ENCODE assay signal across 9 cellular contexts in the genomic region with DNA sequence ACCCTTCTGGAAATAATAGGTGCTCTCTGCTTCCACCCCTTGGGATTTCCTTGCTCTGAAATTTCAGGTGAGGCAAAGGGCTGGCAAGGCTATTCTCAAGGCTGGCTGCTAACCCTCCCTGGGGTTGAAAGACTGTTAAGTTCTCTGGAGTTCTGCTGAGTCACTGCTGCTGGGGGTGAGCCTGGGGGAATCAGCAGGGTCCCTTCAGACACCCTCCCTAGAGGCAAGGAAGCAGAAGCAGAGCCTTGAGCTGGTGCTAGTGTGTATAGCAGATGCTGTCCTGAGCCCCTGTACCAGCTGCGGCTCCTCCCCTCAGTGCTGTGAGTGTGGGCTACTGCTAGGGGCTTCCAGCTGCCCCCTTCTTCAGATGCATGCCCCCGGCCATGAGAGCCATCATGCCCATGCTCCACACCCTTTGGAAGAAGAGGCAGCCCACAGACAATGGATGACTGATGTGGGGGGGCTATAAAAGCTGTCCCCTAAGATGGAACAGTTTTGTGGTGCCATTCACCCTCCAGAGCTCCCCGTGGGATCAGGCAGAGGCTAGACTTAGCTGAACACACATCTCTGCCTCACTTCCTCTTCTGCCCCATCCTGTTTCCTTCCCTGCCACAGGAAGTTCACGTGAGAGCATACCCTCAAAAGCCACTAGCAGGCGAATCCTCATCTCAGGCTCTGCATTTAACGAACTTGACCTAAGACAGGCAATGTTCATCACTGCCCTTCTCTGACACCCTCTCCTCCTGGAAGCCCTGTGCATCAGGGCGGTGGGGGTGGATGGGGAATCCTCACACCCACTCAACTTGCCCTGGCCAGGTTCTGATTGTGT.
DNase-seq lines count a peak whose midpoint lies in the region; ATAC-seq, FAIRE-seq and TF ChIP-seq lines count a peak whose summit lies in the region.
"Had no signal": no experiment of that assay in that cellular context is flagged by ENCODE, and none has a peak within 500 bp of the region (broad histone marks: within the 10 kb centered on the region; RNA-seq: fewer than 3 reads in every experiment).

No MANE protein-coding gene starts in this region.

- H3K4me3 ChIP-seq in HUES6 (ENCODE audit: low read depth, low read length), result no peak overlapping the region
- H3K4me3 ChIP-seq in uterus, result no peak overlapping the region
- H3K4me3 ChIP-seq: heart right ventricle had no signal

- peak; percentile 69 for DNase-seq in ELF-1 (ENCODE audit: low read depth, low spot score)
- no peak for DNase-seq in activated T-cell treated with anti-CD3 and anti-CD28 coated beads, Interleukin-2, amount 50 U/mL, for 4 hours
- peak; percentile 40 for DNase-seq in midbrain (lab: John Stamatoyannopoulos, UW)
- no peak for DNase-seq in frontal cortex (ENCODE audit: low spot score in 2 of 2)
- no peak for DNase-seq in uterus
- DNase-seq: heart right ventricle had no signal

- H3K9me3 ChIP-seq in HUES6 (ENCODE audit: control insufficient read depth, insufficient read depth, low read depth, low read length) (no peaks in the 10 kb centered on the region), uterus (no peaks in the 10 kb centered on the region)
- H3K9me3 ChIP-seq: heart right ventricle had no signal

- peaks cover 73% of the 10 kb centered on the region for H3K4me1 Mint-ChIP-seq in activated T-cell treated with anti-CD3 and anti-CD28 coated beads, Interleukin-2, amount 50 U/mL, for 4 hours (ENCODE audit: low read depth)

- TF ChIP-seq POLR2A in uterus (IDR thresholded peaks at IDR 0.05), result no peak

- no peak for FAIRE-seq in frontal cortex (lab: Jason Lieb, UNC)

- no peaks in the 10 kb centered on the region for H3K36me3 Mint-ChIP-seq in activated T-cell treated with anti-CD3 and anti-CD28 coated beads, Interleukin-2, amount 50 U/mL, for 4 hours (ENCODE audit: insufficient read depth)

- TF ChIP-seq CTCF in uterus (IDR thresholded peaks at IDR 0.05), result no peak

- peak overlapping the region; percentile 5 for H3K4me3 Mint-ChIP-seq in activated T-cell treated with anti-CD3 and anti-CD28 coated beads, Interleukin-2, amount 50 U/mL, for 4 hours

- intact Hi-C loops in uterus (cut with DNase I; ENCODE audit: low total_unique reads), result no loop called here

- H3K9me3 Mint-ChIP-seq in activated T-cell treated with anti-CD3 and anti-CD28 coated beads, Interleukin-2, amount 50 U/mL, for 4 hours, result no peaks in the 10 kb centered on the region

- H3K9ac ChIP-seq in HUES6 (ENCODE audit: low read length), result peak overlapping the region; percentile 17

- H3K27me3 ChIP-seq in HUES6 (ENCODE audit: control insufficient read depth, insufficient read depth, low read length) (no peaks in the 10 kb centered on the region), uterus (no peaks in the 10 kb centered on the region)
- H3K27me3 ChIP-seq: heart right ventricle had no signal

- H3K4me1 ChIP-seq in HUES6 (ENCODE audit: control insufficient read depth, insufficient read depth, low read length) (peaks cover 65% of the 10 kb centered on the region), uterus (peaks cover 0 to 3% of the 10 kb centered on the region in 2 donors)

- H3K27ac ChIP-seq in HUES6 (ENCODE audit: low read depth, low read length) (peak overlapping the region; percentile 20; the same call in 1 of the 2 replicates), uterus (no peak overlapping the region)

- H3K36me3 ChIP-seq in HUES6 (ENCODE audit: control insufficient read depth, insufficient read depth, low read length), result no peaks in the 10 kb centered on the region
- no peaks in the 10 kb centered on the region for H3K36me3 ChIP-seq in uterus

- no peaks in the 10 kb centered on the region for H3K27me3 Mint-ChIP-seq in activated T-cell treated with anti-CD3 and anti-CD28 coated beads, Interleukin-2, amount 50 U/mL, for 4 hours (ENCODE audit: low read depth)

- peak; percentile 38 to 65 for ATAC-seq in activated T-cell treated with anti-CD3 and anti-CD28 coated beads, Interleukin-2, amount 50 U/mL, for 4 hours
- ATAC-seq in HG03469 (IDR thresholded peaks at IDR 0.05; ENCODE audit: unreplicated experiment), result no peak
- no peak for ATAC-seq in HG02970 (IDR thresholded peaks at IDR 0.05; ENCODE audit: low FRiP score, unreplicated experiment)

Comparison
In these comparisons a context has a peak if more than half of its experiments do, and no peak if none do; other contexts are left out.
1. DNase-seq: peak in ELF-1 (single experiment) and midbrain (single experiment); none in activated T-cell treated with anti-CD3 and anti-CD28 coated beads, Interleukin-2, amount 50 U/mL, for 4 hours (single experiment), frontal cortex (0 of 2) and uterus (0 of 2).
2. ATAC-seq: peak in activated T-cell treated with anti-CD3 and anti-CD28 coated beads, Interleukin-2, amount 50 U/mL, for 4 hours (2 of 2); none in HG03469 (single experiment) and HG02970 (single experiment).